Comparison of ENCODE assay signal across 2 cellular contexts in the genomic region with DNA sequence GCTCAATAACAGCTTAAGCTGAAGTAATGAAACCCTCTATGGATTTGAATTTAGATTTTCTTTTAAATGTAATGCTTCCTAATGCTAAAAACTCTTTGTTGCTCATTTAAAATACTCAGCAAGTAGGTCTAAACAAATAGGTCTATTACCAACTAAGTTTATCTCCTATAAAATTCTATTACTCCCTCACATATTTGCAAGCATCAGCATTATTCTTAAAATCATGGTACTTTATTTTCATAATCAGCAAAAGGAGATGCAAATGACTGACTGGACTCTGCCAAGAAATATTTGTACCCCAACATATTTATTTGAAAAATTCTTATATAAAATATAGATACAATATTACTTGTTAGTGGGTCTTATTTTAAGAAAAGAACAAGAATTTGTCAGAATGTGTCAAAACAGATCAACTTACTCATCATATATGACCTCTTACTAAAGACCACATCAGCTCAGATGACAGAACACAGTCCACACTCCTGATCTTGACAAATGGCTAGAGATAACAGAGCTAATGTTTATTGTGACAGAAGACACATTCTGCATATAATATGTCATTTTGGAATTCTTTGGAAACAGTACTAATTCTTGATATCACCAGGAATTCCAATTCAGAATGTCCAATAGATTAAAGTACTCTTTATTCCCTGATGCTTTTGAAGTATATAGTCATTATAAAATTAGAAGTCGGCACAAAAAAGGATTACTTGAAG.
TF ChIP-seq lines count a peak whose summit lies in the region.

No MANE protein-coding gene starts in this region.

TF ChIP-seq in SK-N-SH treated with all-trans-retinoic acid at 6 μM for 48 hours, 23 proteins besides CTCF, POLR2A, EP300 and RAD21 (continues in another document):
- TF ChIP-seq, protein P1, sequence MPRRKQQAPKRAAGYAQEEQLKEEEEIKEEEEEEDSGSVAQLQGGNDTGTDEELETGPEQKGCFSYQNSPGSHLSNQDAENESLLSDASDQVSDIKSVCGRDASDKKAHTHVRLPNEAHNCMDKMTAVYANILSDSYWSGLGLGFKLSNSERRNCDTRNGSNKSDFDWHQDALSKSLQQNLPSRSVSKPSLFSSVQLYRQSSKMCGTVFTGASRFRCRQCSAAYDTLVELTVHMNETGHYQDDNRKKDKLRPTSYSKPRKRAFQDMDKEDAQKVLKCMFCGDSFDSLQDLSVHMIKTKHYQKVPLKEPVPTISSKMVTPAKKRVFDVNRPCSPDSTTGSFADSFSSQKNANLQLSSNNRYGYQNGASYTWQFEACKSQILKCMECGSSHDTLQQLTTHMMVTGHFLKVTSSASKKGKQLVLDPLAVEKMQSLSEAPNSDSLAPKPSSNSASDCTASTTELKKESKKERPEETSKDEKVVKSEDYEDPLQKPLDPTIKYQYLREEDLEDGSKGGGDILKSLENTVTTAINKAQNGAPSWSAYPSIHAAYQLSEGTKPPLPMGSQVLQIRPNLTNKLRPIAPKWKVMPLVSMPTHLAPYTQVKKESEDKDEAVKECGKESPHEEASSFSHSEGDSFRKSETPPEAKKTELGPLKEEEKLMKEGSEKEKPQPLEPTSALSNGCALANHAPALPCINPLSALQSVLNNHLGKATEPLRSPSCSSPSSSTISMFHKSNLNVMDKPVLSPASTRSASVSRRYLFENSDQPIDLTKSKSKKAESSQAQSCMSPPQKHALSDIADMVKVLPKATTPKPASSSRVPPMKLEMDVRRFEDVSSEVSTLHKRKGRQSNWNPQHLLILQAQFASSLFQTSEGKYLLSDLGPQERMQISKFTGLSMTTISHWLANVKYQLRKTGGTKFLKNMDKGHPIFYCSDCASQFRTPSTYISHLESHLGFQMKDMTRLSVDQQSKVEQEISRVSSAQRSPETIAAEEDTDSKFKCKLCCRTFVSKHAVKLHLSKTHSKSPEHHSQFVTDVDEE (CRISPR knock-in tag; IDR thresholded peaks at IDR 0.05) = 0 out of 2 replicates have a peak, but pooled peaks have one; percentile 46
- TF ChIP-seq TCF4 (CRISPR knock-in tag; IDR thresholded peaks at IDR 0.05; ENCODE audit: borderline replicate concordance) (peak; percentile 63; the same call in 1 of the 2 replicates), ZNF70 (CRISPR knock-in tag; IDR thresholded peaks at IDR 0.05) (no peak), RARB (CRISPR knock-in tag; IDR thresholded peaks at IDR 0.05) (no peak), BACH2 (CRISPR knock-in tag; IDR thresholded peaks at IDR 0.05; ENCODE audit: borderline replicate concordance) (no peak), PPARA (CRISPR knock-in tag; IDR thresholded peaks at IDR 0.05; ENCODE audit: borderline replicate concordance) (no peak), SNAI2 (CRISPR knock-in tag; IDR thresholded peaks at IDR 0.05) (no peak), GLIS3 (CRISPR knock-in tag; IDR thresholded peaks at IDR 0.05) (peak; percentile 69; the same call in 1 of the 2 replicates), ISL1 (CRISPR knock-in tag; IDR thresholded peaks at IDR 0.05) (peak; percentile 94), ZNF8 (CRISPR knock-in tag; IDR thresholded peaks at IDR 0.05) (no peak), TOX (CRISPR knock-in tag; IDR thresholded peaks at IDR 0.05; ENCODE audit: borderline replicate concordance) (no peak), ZFP30 (CRISPR knock-in tag; IDR thresholded peaks at IDR 0.05) (no peak)
- TF ChIP-seq, protein P2, sequence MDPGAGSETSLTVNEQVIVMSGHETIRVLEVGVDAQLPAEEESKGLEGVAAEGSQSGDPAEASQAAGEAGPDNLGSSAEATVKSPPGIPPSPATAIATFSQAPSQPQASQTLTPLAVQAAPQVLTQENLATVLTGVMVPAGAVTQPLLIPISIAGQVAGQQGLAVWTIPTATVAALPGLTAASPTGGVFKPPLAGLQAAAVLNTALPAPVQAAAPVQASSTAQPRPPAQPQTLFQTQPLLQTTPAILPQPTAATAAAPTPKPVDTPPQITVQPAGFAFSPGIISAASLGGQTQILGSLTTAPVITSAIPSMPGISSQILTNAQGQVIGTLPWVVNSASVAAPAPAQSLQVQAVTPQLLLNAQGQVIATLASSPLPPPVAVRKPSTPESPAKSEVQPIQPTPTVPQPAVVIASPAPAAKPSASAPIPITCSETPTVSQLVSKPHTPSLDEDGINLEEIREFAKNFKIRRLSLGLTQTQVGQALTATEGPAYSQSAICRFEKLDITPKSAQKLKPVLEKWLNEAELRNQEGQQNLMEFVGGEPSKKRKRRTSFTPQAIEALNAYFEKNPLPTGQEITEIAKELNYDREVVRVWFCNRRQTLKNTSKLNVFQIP (CRISPR knock-in tag; IDR thresholded peaks at IDR 0.05; ENCODE audit: borderline replicate concordance, low read depth) = no peak
- TF ChIP-seq, protein P3, sequence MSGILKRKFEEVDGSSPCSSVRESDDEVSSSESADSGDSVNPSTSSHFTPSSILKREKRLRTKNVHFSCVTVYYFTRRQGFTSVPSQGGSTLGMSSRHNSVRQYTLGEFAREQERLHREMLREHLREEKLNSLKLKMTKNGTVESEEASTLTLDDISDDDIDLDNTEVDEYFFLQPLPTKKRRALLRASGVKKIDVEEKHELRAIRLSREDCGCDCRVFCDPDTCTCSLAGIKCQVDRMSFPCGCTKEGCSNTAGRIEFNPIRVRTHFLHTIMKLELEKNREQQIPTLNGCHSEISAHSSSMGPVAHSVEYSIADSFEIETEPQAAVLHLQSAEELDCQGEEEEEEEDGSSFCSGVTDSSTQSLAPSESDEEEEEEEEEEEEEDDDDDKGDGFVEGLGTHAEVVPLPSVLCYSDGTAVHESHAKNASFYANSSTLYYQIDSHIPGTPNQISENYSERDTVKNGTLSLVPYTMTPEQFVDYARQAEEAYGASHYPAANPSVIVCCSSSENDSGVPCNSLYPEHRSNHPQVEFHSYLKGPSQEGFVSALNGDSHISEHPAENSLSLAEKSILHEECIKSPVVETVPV (CRISPR knock-in tag; IDR thresholded peaks at IDR 0.05) = 0 out of 2 replicates have a peak, but pooled peaks have one; percentile 28
- TF ChIP-seq, protein P4, sequence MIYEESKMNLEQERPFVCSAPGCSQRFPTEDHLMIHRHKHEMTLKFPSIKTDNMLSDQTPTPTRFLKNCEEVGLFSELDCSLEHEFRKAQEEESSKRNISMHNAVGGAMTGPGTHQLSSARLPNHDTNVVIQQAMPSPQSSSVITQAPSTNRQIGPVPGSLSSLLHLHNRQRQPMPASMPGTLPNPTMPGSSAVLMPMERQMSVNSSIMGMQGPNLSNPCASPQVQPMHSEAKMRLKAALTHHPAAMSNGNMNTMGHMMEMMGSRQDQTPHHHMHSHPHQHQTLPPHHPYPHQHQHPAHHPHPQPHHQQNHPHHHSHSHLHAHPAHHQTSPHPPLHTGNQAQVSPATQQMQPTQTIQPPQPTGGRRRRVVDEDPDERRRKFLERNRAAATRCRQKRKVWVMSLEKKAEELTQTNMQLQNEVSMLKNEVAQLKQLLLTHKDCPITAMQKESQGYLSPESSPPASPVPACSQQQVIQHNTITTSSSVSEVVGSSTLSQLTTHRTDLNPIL (CRISPR knock-in tag; IDR thresholded peaks at IDR 0.05; ENCODE audit: low read depth) = peak; percentile 69; the same call in 1 of the 2 replicates

TF ChIP-seq in SK-N-SH, 30 proteins besides CTCF, POLR2A, EP300 and RAD21 (continued from another document):
- TF ChIP-seq, protein P5, sequence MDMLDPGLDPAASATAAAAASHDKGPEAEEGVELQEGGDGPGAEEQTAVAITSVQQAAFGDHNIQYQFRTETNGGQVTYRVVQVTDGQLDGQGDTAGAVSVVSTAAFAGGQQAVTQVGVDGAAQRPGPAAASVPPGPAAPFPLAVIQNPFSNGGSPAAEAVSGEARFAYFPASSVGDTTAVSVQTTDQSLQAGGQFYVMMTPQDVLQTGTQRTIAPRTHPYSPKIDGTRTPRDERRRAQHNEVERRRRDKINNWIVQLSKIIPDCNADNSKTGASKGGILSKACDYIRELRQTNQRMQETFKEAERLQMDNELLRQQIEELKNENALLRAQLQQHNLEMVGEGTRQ (IDR thresholded peaks at IDR 0.05; ENCODE audit: borderline replicate concordance, low read depth, low read length) = no peak
- TF ChIP-seq TEAD4 (IDR thresholded peaks at IDR 0.05; ENCODE audit: borderline replicate concordance, insufficient read depth) (no peak), GATA2 (CRISPR knock-in tag; IDR thresholded peaks at IDR 0.05) (no peak), ELF1 (IDR thresholded peaks at IDR 0.05) (no peak), NRF1 (IDR thresholded peaks at IDR 0.05; ENCODE audit: low read depth, low read length) (no peak), TAF1 (IDR thresholded peaks at IDR 0.05; ENCODE audit: borderline replicate concordance, low read depth, low read length) (no peak), GABPA (IDR thresholded peaks at IDR 0.05; ENCODE audit: low read depth) (no peak), EZH2phosphoT487 (IDR thresholded peaks at IDR 0.05; ENCODE audit: borderline replicate concordance, low read depth) (no peak), RFX5 (IDR thresholded peaks at IDR 0.05; ENCODE audit: low read length) (no peak), NFIC (IDR thresholded peaks at IDR 0.05; ENCODE audit: borderline replicate concordance) (no peak), FOXJ3 (CRISPR knock-in tag; IDR thresholded peaks at IDR 0.05) (no peak), SMC3 (IDR thresholded peaks at IDR 0.05; ENCODE audit: low read depth, low read length) (no peak), FOSL2 (IDR thresholded peaks at IDR 0.05; ENCODE audit: borderline replicate concordance, low read depth) (no peak), JUND (IDR thresholded peaks at IDR 0.05) (no peak)
- TF ChIP-seq, protein P6, sequence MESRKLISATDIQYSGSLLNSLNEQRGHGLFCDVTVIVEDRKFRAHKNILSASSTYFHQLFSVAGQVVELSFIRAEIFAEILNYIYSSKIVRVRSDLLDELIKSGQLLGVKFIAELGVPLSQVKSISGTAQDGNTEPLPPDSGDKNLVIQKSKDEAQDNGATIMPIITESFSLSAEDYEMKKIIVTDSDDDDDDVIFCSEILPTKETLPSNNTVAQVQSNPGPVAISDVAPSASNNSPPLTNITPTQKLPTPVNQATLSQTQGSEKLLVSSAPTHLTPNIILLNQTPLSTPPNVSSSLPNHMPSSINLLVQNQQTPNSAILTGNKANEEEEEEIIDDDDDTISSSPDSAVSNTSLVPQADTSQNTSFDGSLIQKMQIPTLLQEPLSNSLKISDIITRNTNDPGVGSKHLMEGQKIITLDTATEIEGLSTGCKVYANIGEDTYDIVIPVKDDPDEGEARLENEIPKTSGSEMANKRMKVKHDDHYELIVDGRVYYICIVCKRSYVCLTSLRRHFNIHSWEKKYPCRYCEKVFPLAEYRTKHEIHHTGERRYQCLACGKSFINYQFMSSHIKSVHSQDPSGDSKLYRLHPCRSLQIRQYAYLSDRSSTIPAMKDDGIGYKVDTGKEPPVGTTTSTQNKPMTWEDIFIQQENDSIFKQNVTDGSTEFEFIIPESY (IDR thresholded peaks at IDR 0.05; ENCODE audit: borderline replicate concordance, low read depth) = no peak
- TF ChIP-seq, protein P7, sequence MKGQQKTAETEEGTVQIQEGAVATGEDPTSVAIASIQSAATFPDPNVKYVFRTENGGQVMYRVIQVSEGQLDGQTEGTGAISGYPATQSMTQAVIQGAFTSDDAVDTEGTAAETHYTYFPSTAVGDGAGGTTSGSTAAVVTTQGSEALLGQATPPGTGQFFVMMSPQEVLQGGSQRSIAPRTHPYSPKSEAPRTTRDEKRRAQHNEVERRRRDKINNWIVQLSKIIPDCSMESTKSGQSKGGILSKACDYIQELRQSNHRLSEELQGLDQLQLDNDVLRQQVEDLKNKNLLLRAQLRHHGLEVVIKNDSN (IDR thresholded peaks at IDR 0.05; ENCODE audit: borderline replicate concordance, low read depth) = no peak
